ENCODE assay signal across 8 cellular contexts in genomic region chr5:160369990-160370712, GRCh38. TPM values are rescaled to one million over a fixed set of nuclear protein-coding genes. Genes with fewer than 3 reads are reported as not detected.
A peak's percentile ranks its signal among the peaks of the same experiment; 100 is the strongest.
DNase-seq lines count a peak whose midpoint lies in the region; TF ChIP-seq lines count a peak whose summit lies in the region.

Gene C1QTNF2, minus strand, starts transcription at chr5:160370626. Its CDS starts 15,615 bp downstream, at chr5:160355011.

- peak; percentile 32 for DNase-seq in stimulated activated CD4-positive, alpha-beta T cell treated with anti-CD3 and anti-CD28 coated beads, Interleukin-15, amount 100 ng/mL, for 24 hours
- DNase-seq in stimulated activated CD4-positive, alpha-beta T cell treated with anti-CD3 and anti-CD28 coated beads, Interleukin-12 subunit alpha, Interleukin-12 subunit beta, amount 100 ng/mL, for 4 hours: no peak
- peak; percentile 15 for DNase-seq in NT2/D1 (ENCODE audit: low read depth, low spot score)
- no peak for DNase-seq in breast epithelium (ENCODE audit: low spot score in 2 of 2)
- no peak for DNase-seq in immature natural killer cell
- peak; percentile 84 for DNase-seq in sigmoid colon
- no peak for DNase-seq in GOT3 (lab: John Stamatoyannopoulos, UW)
- no peak for DNase-seq in middle frontal gyrus (ENCODE audit: extremely low spot score, low spot score)

- H3K27ac ChIP-seq in breast epithelium (peak within 1 kb of the TSS; percentile 38 to 56), sigmoid colon (peak within 1 kb of the TSS; percentile 72 to 77 (median 74))

- peaks cover 0 to 3% (median 0%) of the 10 kb centered on the region in 3 donors for H3K36me3 Mint-ChIP-seq in immature natural killer cell

- intact Hi-C loops in breast epithelium (cut with DNase I; ENCODE audit: low total_unique reads): no loop called here
- intact Hi-C loops in sigmoid colon (cut with DNase I): no loop called here

- H3K27me3 ChIP-seq in NT2/D1 (ENCODE audit: insufficient read depth, insufficient read length) (peaks cover 35% of the 10 kb centered on the region), breast epithelium (no peaks in the 10 kb centered on the region), sigmoid colon (no peaks in the 10 kb centered on the region)

- peaks cover 6% of the 10 kb centered on the region for H3K4me1 ChIP-seq in NT2/D1 (ENCODE audit: insufficient read depth, insufficient read length)
- no peaks in the 10 kb centered on the region for H3K4me1 ChIP-seq in breast epithelium
- peaks cover 0 to 12% (median 9%) of the 10 kb centered on the region in 4 donors for H3K4me1 ChIP-seq in sigmoid colon

- no peak for TF ChIP-seq CTCF in breast epithelium (IDR thresholded peaks at IDR 0.05)
- TF ChIP-seq CTCF in sigmoid colon (IDR thresholded peaks at IDR 0.05): no peak

- peaks cover 12 to 22% of the 10 kb centered on the region in 2 donors for H3K4me1 Mint-ChIP-seq in immature natural killer cell

- H3K9ac ChIP-seq in NT2/D1 (ENCODE audit: insufficient read length, low read depth): peak within 1 kb of the TSS; percentile 62

- H3K9me3 Mint-ChIP-seq in immature natural killer cell: no peaks in the 10 kb centered on the region

- H3K36me3 ChIP-seq in NT2/D1 (ENCODE audit: insufficient read depth, insufficient read length, low read length): no peaks in the 10 kb centered on the region
- H3K36me3 ChIP-seq in breast epithelium: no peaks in the 10 kb centered on the region
- H3K36me3 ChIP-seq in sigmoid colon: no peaks in the 10 kb centered on the region

- WGBS in sigmoid colon, 2 donors: 1 to 2% methylated on average over 45 of the region's 45 CpGs

- no peak for TF ChIP-seq EP300 in sigmoid colon (IDR thresholded peaks at IDR 0.05)

- H3K4me3 ChIP-seq in NT2/D1 (ENCODE audit: insufficient read length, low read depth) (peak within 1 kb of the TSS; percentile 34), breast epithelium (peak within 1 kb of the TSS; percentile 59 to 90 (median 65)), sigmoid colon (peak within 1 kb of the TSS; percentile 46 to 77 (median 68))

- no peaks in the 10 kb centered on the region for H3K9me3 ChIP-seq in NT2/D1 (ENCODE audit: insufficient read depth, low read length)
- H3K9me3 ChIP-seq in breast epithelium: no peaks in the 10 kb centered on the region
- H3K9me3 ChIP-seq in sigmoid colon: no peaks in the 10 kb centered on the region

- peaks cover 4 to 26% (median 22%) of the 10 kb centered on the region in 3 donors for H3K27me3 Mint-ChIP-seq in immature natural killer cell (ENCODE audit: low read depth in 3 of 3)

- TF ChIP-seq POLR2A in breast epithelium (IDR thresholded peaks at IDR 0.05) (no peak), sigmoid colon (IDR thresholded peaks at IDR 0.05) (no peak)

- H3K4me3 Mint-ChIP-seq in immature natural killer cell: peak within 1 kb of the TSS; percentile 51 to 71 (median 60)

- H3K27ac Mint-ChIP-seq in immature natural killer cell: no peak within 1 kb of the TSS

RNA-seq across cellular contexts. Expression of gene C1QTNF2, which starts in this region (rescaled TPM):
- under 1 TPM; under 0.01 to 0.48 (median 0.44) TPM for total RNA-seq in breast epithelium
- polyA plus RNA-seq in immature natural killer cell: not detected
- 1 to 10 TPM in 3 of 4 donors, under 1 TPM in 1; 0.95 to 2.5 (median 1.5) TPM for total RNA-seq in sigmoid colon
- polyA plus RNA-seq in sigmoid colon: under 1 TPM in 1 of 3 donors, not detected in 2; 0.85 TPM

Comparison
In these comparisons a context has a peak if more than half of its experiments do, and no peak if none do; other contexts are left out.
1. DNase-seq: peak in stimulated activated CD4-positive, alpha-beta T cell treated with anti-CD3 and anti-CD28 coated beads, Interleukin-15, amount 100 ng/mL, for 24 hours (single experiment), NT2/D1 (single experiment) and sigmoid colon (single experiment); none in stimulated activated CD4-positive, alpha-beta T cell treated with anti-CD3 and anti-CD28 coated beads, Interleukin-12 subunit alpha, Interleukin-12 subunit beta, amount 100 ng/mL, for 4 hours (single experiment), breast epithelium (0 of 2), immature natural killer cell (0 of 3), GOT3 (single experiment) and middle frontal gyrus (single experiment).
2. Peak in every context shown above with its lines, with median percentiles within 50 percentile points of each other: H3K4me3 ChIP-seq.